In genomic region chr2:135456835-135457234, GRCh38 we compare ENCODE assay signal across 32 cellular contexts.
"Had no signal": no experiment of that assay in that cellular context is flagged by ENCODE, and none has a peak within 500 bp of the region (broad histone marks: within the 10 kb centered on the region; RNA-seq: fewer than 3 reads in every experiment).

No MANE protein-coding gene starts in this region.

- H3K4me1 ChIP-seq: adrenal gland, ascending aorta, body of pancreas, breast epithelium had no signal

- DNase-seq: activated effector memory CD4-positive, alpha-beta T cell treated with anti-CD3 and anti-CD28 coated beads, Interleukin-2, amount 50 U/mL, for 16 hours; activated effector memory CD4-positive, alpha-beta T cell treated with Interleukin-2 at 50 U/mL for 16 hours; activated gamma-delta T cell; activated gamma-delta T cell treated with Interleukin-2 at 50 U/mL for 16 hours; activated naive CD4-positive, alpha-beta T cell; activated naive CD4-positive, alpha-beta T cell treated with anti-CD3 and anti-CD28 coated beads for 36 hours; activated naive CD4-positive, alpha-beta T cell treated with anti-CD3 and anti-CD28 coated beads, Interleukin-2, amount 10 ng/mL, durations not matched to agents 7 days and 5 days; activated naive CD4-positive, alpha-beta T cell treated with anti-CD3 and anti-CD28 coated beads, Interleukin-2, amount 50 U/mL, for 16 hours; activated naive CD4-positive, alpha-beta T cell treated with Interleukin-2 at 50 U/mL for 16 hours; activated naive CD8-positive, alpha-beta T cell treated with anti-CD3 and anti-CD28 coated beads for 36 hours; activated naive CD8-positive, alpha-beta T cell treated with anti-CD3 and anti-CD28 coated beads, Interleukin-2, amount 10 ng/mL, durations not matched to agents 7 days and 5 days; activated naive CD8-positive, alpha-beta T cell treated with anti-CD3 and anti-CD28 coated beads, Interleukin-2, amount 50 U/mL, for 24 hours; activated T-cell treated with anti-CD3 and anti-CD28 coated beads, Interleukin-2, amount 50 U/mL, for 24 hours; activated T-cell treated with anti-CD3 and anti-CD28 coated beads, Interleukin-2, amount 50 U/mL, for 4 hours; activated T-cell treated with anti-CD3 and anti-CD28 coated beads, Interleukin-2, amount 50 U/mL, for 48 hours; activated T-cell treated with anti-CD3 and anti-CD28 coated beads, Interleukin-2, amount 50 U/mL, for 72 hours; adrenal gland; amniotic stem cell; amygdala; anterior cingulate cortex; aorta; body of pancreas; brain microvascular endothelial cell; caudate nucleus; central memory CD4-positive, alpha-beta T cell; cerebellar nuclear complex had no signal

- H3K27me3 ChIP-seq: adrenal gland, ascending aorta, body of pancreas, brain microvascular endothelial cell, breast epithelium, cardiac muscle cell had no signal

- H3K36me3 ChIP-seq: adrenal gland, ascending aorta, brain microvascular endothelial cell, breast epithelium, cardiac muscle cell had no signal

- H3K4me3 ChIP-seq: adrenal gland, ascending aorta, body of pancreas, breast epithelium, cardiac muscle cell had no signal

- ATAC-seq: activated naive CD4-positive, alpha-beta T cell treated with anti-CD3 and anti-CD28 coated beads, Interleukin-2, amount 50 U/mL, for 72 hours; activated naive CD8-positive, alpha-beta T cell treated with anti-CD3 and anti-CD28 coated beads, Interleukin-2, amount 50 U/mL, for 24 hours; activated T-cell treated with anti-CD3 and anti-CD28 coated beads, Interleukin-2, amount 50 U/mL, for 4 hours; activated T-cell treated with anti-CD3 and anti-CD28 coated beads, Interleukin-2, amount 50 U/mL, for 72 hours; activated T-helper 17 cell treated with anti-CD3 and anti-CD28 coated beads, Interleukin-2, amount 50 U/mL, for 72 hours; body of pancreas had no signal

- H3K27ac ChIP-seq: adrenal gland, ascending aorta, body of pancreas, brain microvascular endothelial cell, breast epithelium, cardiac muscle cell had no signal

- FAIRE-seq: bronchial epithelial cell had no signal
